Comparison of ENCODE assay signal across 25 cellular contexts in genomic region chrX:9436812-9437211, GRCh38.
"Had no signal": no experiment of that assay in that cellular context is flagged by ENCODE, and none has a peak within 500 bp of the region (broad histone marks: within the 10 kb centered on the region; RNA-seq: fewer than 3 reads in every experiment).

No MANE protein-coding gene starts in this region.

- FAIRE-seq: endometrium, islet of Langerhans, keratinocyte had no signal

- H3K36me3 Mint-ChIP-seq: mesothelial cell of epicardium, naive B cell had no signal

- H3K27ac Mint-ChIP-seq: endodermal cell, mesothelial cell of epicardium had no signal

- DNase-seq: dermis blood vessel endothelial cell; dorsolateral prefrontal cortex; effector CD4-positive, alpha-beta T cell; effector memory CD4-positive, alpha-beta T cell; endodermal cell; esophagus squamous epithelium; foreskin fibroblast; foreskin melanocyte; gastrocnemius medialis; glutamatergic neuron; head of caudate nucleus; heart right ventricle; hippocampal formation; left cardiac atrium; left lung; left ventricle myocardium superior; lower lobe of right lung; mesenchymal stem cell; mucosa of descending colon; naive B cell had no signal

- ATAC-seq: gastrocnemius medialis, heart right ventricle, left cardiac atrium, left lung, left ventricle myocardium superior, lower lobe of right lung, mucosa of descending colon had no signal

- H3K36me3 ChIP-seq: esophagus squamous epithelium, gastrocnemius medialis, heart right ventricle, left lung, lower lobe of right lung had no signal

- H3K27ac ChIP-seq: coronary artery, dorsolateral prefrontal cortex, gastrocnemius medialis, heart right ventricle, left lung, lower lobe of right lung had no signal

- H3K4me3 Mint-ChIP-seq: endodermal cell, mesothelial cell of epicardium, naive B cell had no signal

- H3K27me3 ChIP-seq: esophagus squamous epithelium, gastrocnemius medialis, left lung had no signal

- H3K9me3 ChIP-seq: esophagus squamous epithelium, gastrocnemius medialis, heart right ventricle, left lung, lower lobe of right lung, mucosa of descending colon had no signal

- H3K4me1 Mint-ChIP-seq: endodermal cell had no signal

- H3K4me1 ChIP-seq: lower lobe of right lung had no signal

- H3K27me3 Mint-ChIP-seq: naive B cell had no signal

- H3K4me3 ChIP-seq: coronary artery, dorsolateral prefrontal cortex, esophagus squamous epithelium, gastrocnemius medialis, heart right ventricle, left lung, lower lobe of right lung, mucosa of descending colon had no signal
